ENCODE assay signal across 14 cellular contexts in the genomic region with DNA sequence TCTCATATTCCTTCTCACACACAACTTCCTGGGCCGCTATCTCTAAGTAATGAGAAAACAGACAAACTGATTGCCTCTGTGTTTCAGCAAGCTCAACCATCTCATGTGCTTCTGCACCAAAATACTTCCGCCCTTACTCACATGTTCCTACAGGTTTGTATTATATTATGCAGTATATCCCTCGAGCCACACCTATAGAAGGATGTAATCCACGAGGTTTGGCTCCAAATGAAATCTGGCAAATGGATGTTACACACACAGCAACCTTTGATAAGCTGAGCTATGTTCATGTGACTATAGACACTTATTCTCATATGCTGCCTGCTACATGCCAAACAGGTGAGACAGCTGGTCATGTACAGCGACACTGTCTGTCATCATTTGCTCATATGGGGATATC. TPM values are rescaled to one million over a fixed set of nuclear protein-coding genes. Genes with fewer than 3 reads are reported as not detected.
"Had no signal": no experiment of that assay in that cellular context is flagged by ENCODE, and none has a peak within 500 bp of the region (broad histone marks: within the 10 kb centered on the region; RNA-seq: fewer than 3 reads in every experiment).

No MANE protein-coding gene starts in this region.

- DNase-seq: activated CD4-positive, alpha-beta T cell treated with anti-CD3 and anti-CD28 coated beads, Interleukin-2, amount 50 U/mL, for 4 hours; activated naive CD4-positive, alpha-beta T cell; activated naive CD8-positive, alpha-beta T cell treated with anti-CD3 and anti-CD28 coated beads, Interleukin-2, amount 10 ng/mL, durations not matched to agents 7 days and 5 days; activated T-cell treated with anti-CD3 and anti-CD28 coated beads for 4 hours; brain microvascular endothelial cell; dermis blood vessel endothelial cell; pancreas; sigmoid colon; stimulated activated CD4-positive, alpha-beta T cell treated with anti-CD3 and anti-CD28 coated beads, Interleukin-2, amount 100 ng/mL, for 24 hours; T-cell; T-helper 9 cell had no signal

- H3K4me1 ChIP-seq: pancreas, sigmoid colon, vagina had no signal

- H3K27me3 ChIP-seq: brain microvascular endothelial cell, pancreas, sigmoid colon, vagina had no signal

- H3K27ac ChIP-seq: brain microvascular endothelial cell, pancreas, sigmoid colon, vagina had no signal

- H3K36me3 ChIP-seq: brain microvascular endothelial cell, pancreas, sigmoid colon, vagina had no signal

- FAIRE-seq: pancreas had no signal

- H3K4me3 ChIP-seq: pancreas, sigmoid colon, vagina had no signal

- H3K9me3 ChIP-seq: pancreas, sigmoid colon, vagina had no signal

RNA-seq across cellular contexts. Expression of gene CCRL2, which starts 22.6 kb away (rescaled TPM):
- total RNA-seq: neural crest cell, vagina had no signal

RNA-seq across cellular contexts. Expression of gene LTF, which starts 35.0 kb away (rescaled TPM):
- total RNA-seq: activated naive CD8-positive, alpha-beta T cell treated with anti-CD3 and anti-CD28 coated beads, Interleukin-2, amount 10 ng/mL, durations not matched to agents 7 days and 5 days; neural crest cell; vagina had no signal

RNA-seq across cellular contexts. Expression of gene CCR5, which starts 58.9 kb away (rescaled TPM):
- total RNA-seq: cerebellum, dermis blood vessel endothelial cell, neural crest cell had no signal
